In genomic region chr11:129939510-129939909, GRCh38 we compare ENCODE assay signal across 26 cellular contexts. TPM values are rescaled to one million over a fixed set of nuclear protein-coding genes. Genes with fewer than 3 reads are reported as not detected.
DNase-seq lines count a peak whose midpoint lies in the region; ATAC-seq, FAIRE-seq and TF ChIP-seq lines count a peak whose summit lies in the region.
"Had no signal": no experiment of that assay in that cellular context is flagged by ENCODE, and none has a peak within 500 bp of the region (broad histone marks: within the 10 kb centered on the region; RNA-seq: fewer than 3 reads in every experiment).

No MANE protein-coding gene starts in this region.

- no peak overlapping the region for H4K91ac ChIP-seq in H1 (replicated peaks; ENCODE audit: insufficient read length, low read length)

- peaks cover 2% of the 10 kb centered on the region for H3K27me3 Mint-ChIP-seq in GM23338 (ENCODE audit: insufficient read depth, low read depth, poor library complexity)
- H3K27me3 Mint-ChIP-seq: CD4-positive, alpha-beta T cell; CD8-positive, alpha-beta memory T cell had no signal

- no peak for FAIRE-seq in H1 (lab: Jason Lieb, UNC)
- FAIRE-seq: A549, D721Med, GM12891, GM18507 had no signal

- H3K79me1 ChIP-seq in H1 (ENCODE audit: low read depth, low read length): no peaks in the 10 kb centered on the region

- H3K27ac ChIP-seq in GM23338 (ENCODE audit: low read depth) (no peak overlapping the region), Karpas-422 (ENCODE audit: low read length) (peak overlapping the region; percentile 72), OCI-LY7 (ENCODE audit: low read depth, low read length, poor library complexity, severe bottlenecking) (peak overlapping the region; percentile 68), H1 (ENCODE audit: low read depth, low read length) (0 out of 2 replicates have a peak overlapping the region, but pooled peaks have one; percentile 4), right atrium auricular region (no peak overlapping the region)
- H3K27ac ChIP-seq: A549; BLaER1 treated with 17β-estradiol and CSF1 and Interleukin-3, amounts not matched to agents 10 nM and 100 nM had no signal

- no peak overlapping the region for H3K14ac ChIP-seq in H1 (ENCODE audit: insufficient read length)

- H3K27ac Mint-ChIP-seq in GM23338: peak overlapping the region; percentile 28; the same call in 1 of the 2 replicates
- H3K27ac Mint-ChIP-seq: CD14-positive monocyte; CD4-positive, alpha-beta T cell had no signal

- WGBS in H1 (ENCODE audit: extremely low coverage in 1 of 2, insufficient coverage in 1 of 2, insufficient read length in 1 of 2, insufficient replicate concordance in 2 of 2, low coverage in 1 of 2, low lambda C conversion rate in 2 of 2, missing lambda C conversion rate in 1 of 2), 2 experiments: 91% methylated on average over 4 of the region's 4 CpGs; no CpG with 5 or more reads in 1 of the 2 experiments

- H3K9me3 ChIP-seq in Karpas-422 (ENCODE audit: low read length): no peaks in the 10 kb centered on the region
- no peaks in the 10 kb centered on the region for H3K9me3 ChIP-seq in OCI-LY7 (ENCODE audit: low read length)
- no peaks in the 10 kb centered on the region for H3K9me3 ChIP-seq in H1 (ENCODE audit: insufficient read depth in 2 of 2, low read depth in 1 of 2, low read length in 1 of 2)
- no peaks in the 10 kb centered on the region for H3K9me3 ChIP-seq in right atrium auricular region
- H3K9me3 ChIP-seq: A549, BE2C had no signal

- peaks cover 46% of the 10 kb centered on the region for H3K4me1 Mint-ChIP-seq in GM23338
- H3K4me1 Mint-ChIP-seq: CD14-positive monocyte; CD8-positive, alpha-beta memory T cell had no signal

- H3K4ac ChIP-seq in H1 (replicated peaks; ENCODE audit: insufficient read length, low read depth, low read length): no peak overlapping the region

- no peak overlapping the region for H2BK120ac ChIP-seq in H1 (replicated peaks; ENCODE audit: low read depth, low read length)

- H3K4me1 ChIP-seq in GM23338 (ENCODE audit: insufficient read depth): peaks cover 19% of the 10 kb centered on the region
- H3K4me1 ChIP-seq in Karpas-422 (ENCODE audit: low read length): peaks cover 22% of the 10 kb centered on the region
- peaks cover 76% of the 10 kb centered on the region for H3K4me1 ChIP-seq in OCI-LY7 (ENCODE audit: insufficient read depth, low read length, poor library complexity, severe bottlenecking)
- H3K4me1 ChIP-seq in H1 (replicated peaks in 1 of 4; ENCODE audit: control insufficient read depth in 3 of 4, insufficient read depth in 4 of 4, low read length in 3 of 4): peaks cover 0 to 11% (median 6%) of the 10 kb centered on the region in 4 experiments; a peak in 6 of 7 replicates
- H3K4me1 ChIP-seq in right atrium auricular region: no peaks in the 10 kb centered on the region
- H3K4me1 ChIP-seq: A549, BE2C had no signal

- H4K20me1 ChIP-seq in GM23338 (replicated peaks; ENCODE audit: insufficient read depth) (no peaks in the 10 kb centered on the region), Karpas-422 (ENCODE audit: insufficient read depth, low read depth, low read length) (no peaks in the 10 kb centered on the region), OCI-LY7 (ENCODE audit: insufficient read depth, low read length) (no peaks in the 10 kb centered on the region), H1 (replicated peaks in 1 of 2; ENCODE audit: control insufficient read depth in 1 of 2, insufficient read depth in 2 of 2, low read length in 2 of 2) (no peaks in the 10 kb centered on the region)
- H4K20me1 ChIP-seq: BLaER1 treated with 17β-estradiol and CSF1 and Interleukin-3, amounts not matched to agents 10 nM and 100 nM had no signal

- TF ChIP-seq CTCF in GM23338 (conservative IDR thresholded peaks at IDR 0.05; ENCODE audit: low read depth in 2 of 2): no peak
- no peak for TF ChIP-seq CTCF in OCI-LY7 (conservative IDR thresholded peaks at IDR 0.05; ENCODE audit: low read length)
- no peak for TF ChIP-seq CTCF in H1 (IDR thresholded peaks at IDR 0.05; ENCODE audit: control extremely low read depth in 1 of 3, insufficient read depth in 1 of 3, low read depth in 1 of 3, low read length in 3 of 3)
- no peak for TF ChIP-seq CTCF in right atrium auricular region (IDR thresholded peaks at IDR 0.05)

- H4K8ac ChIP-seq in H1 (ENCODE audit: extremely low read depth, insufficient read depth, low read length): no peak overlapping the region

- BruUV-seq in OCI-LY7 (replicated peaks; lab: Mats Ljungman, UMichigan): no TSS peak

- no peak for TF ChIP-seq RAD21 in H1 (IDR thresholded peaks at IDR 0.05 in 1 of 2, conservative IDR thresholded peaks at IDR 0.05 in 1 of 2; ENCODE audit: low read depth in 2 of 2, low read length in 2 of 2)

- ATAC-seq in GM23338 (no peak), HG02885 (IDR thresholded peaks at IDR 0.05; ENCODE audit: poor library complexity, unreplicated experiment) (no peak), HG03175 (IDR thresholded peaks at IDR 0.05; ENCODE audit: unreplicated experiment) (no peak)
- ATAC-seq: A549, HCT116 had no signal

- H3K56ac ChIP-seq in H1 (replicated peaks; ENCODE audit: insufficient read length, low read depth, low read length): no peak overlapping the region

- H3K9me2 ChIP-seq in GM23338 (ENCODE audit: insufficient read depth): peaks cover 3% of the 10 kb centered on the region; the same call in 1 of the 2 replicates
- H3K9me2 ChIP-seq in Karpas-422 (replicated peaks; ENCODE audit: insufficient read depth, low read length): no peaks in the 10 kb centered on the region
- H3K9me2 ChIP-seq in OCI-LY7 (ENCODE audit: insufficient read depth, low read length): no peaks in the 10 kb centered on the region

- H3K36me3 ChIP-seq in GM23338 (ENCODE audit: insufficient read depth) (peaks cover 5% of the 10 kb centered on the region), Karpas-422 (ENCODE audit: insufficient read depth, low read length) (peaks cover 5% of the 10 kb centered on the region; the same call in 1 of the 2 replicates), OCI-LY7 (ENCODE audit: insufficient read depth, low read length) (peaks cover 90% of the 10 kb centered on the region), H1 (ENCODE audit: control insufficient read depth in 2 of 4, insufficient read depth in 4 of 4, low read length in 3 of 4) (peaks cover 0 to 8% (median 6%) of the 10 kb centered on the region in 4 experiments; a peak in 3 of 8 replicates), right atrium auricular region (peaks cover 13% of the 10 kb centered on the region)

- H2AK5ac ChIP-seq in H1 (ENCODE audit: low read depth, low read length): no peak overlapping the region

- no peaks in the 10 kb centered on the region for H3K27me3 ChIP-seq in GM23338 (ENCODE audit: insufficient read depth)
- H3K27me3 ChIP-seq in Karpas-422 (ENCODE audit: low read length): no peaks in the 10 kb centered on the region
- H3K27me3 ChIP-seq in H1 (replicated peaks in 1 of 4; ENCODE audit: control insufficient read depth in 3 of 4, extremely low read depth in 1 of 4, insufficient read depth in 3 of 4, low read length in 3 of 4): no peaks in the 10 kb centered on the region
- no peaks in the 10 kb centered on the region for H3K27me3 ChIP-seq in right atrium auricular region
- H3K27me3 ChIP-seq: BE2C; BLaER1 treated with 17β-estradiol and CSF1 and Interleukin-3, amounts not matched to agents 10 nM and 100 nM had no signal

- H3F3A ChIP-seq in GM23338 (replicated peaks; ENCODE audit: low read depth): no peaks in the 10 kb centered on the region

- no peaks in the 10 kb centered on the region for H3K79me2 ChIP-seq in GM23338 (replicated peaks; ENCODE audit: insufficient read depth)
- H3K79me2 ChIP-seq in Karpas-422 (ENCODE audit: low read length): no peaks in the 10 kb centered on the region
- H3K79me2 ChIP-seq in OCI-LY7 (ENCODE audit: insufficient read depth, low read depth, low read length): peaks cover 69% of the 10 kb centered on the region
- H3K79me2 ChIP-seq in H1 (ENCODE audit: control insufficient read depth in 1 of 2, insufficient read depth in 2 of 2, low read length in 2 of 2): no peaks in the 10 kb centered on the region

- POLR2A ChIA-PET in OCI-LY7 (lab: Charles Lee) (interaction anchor here (0.8 to 3.4 kb wide), 17 partner anchors 9 to 221 kb away, joined by 3 to 19 read pairs (median 4); partner anchors contain the start of gene PRDM10), H1 (lab: Charles Lee; ENCODE audit: partially characterized antibody) (no interaction called here)

- no peak overlapping the region for H3K4me3 ChIP-seq in GM23338
- peak overlapping the region; percentile 15; the same call in 1 of the 2 replicates for H3K4me3 ChIP-seq in Karpas-422 (ENCODE audit: low read length)
- peak overlapping the region; percentile 39 for H3K4me3 ChIP-seq in OCI-LY7 (ENCODE audit: low read depth, low read length, poor library complexity, severe bottlenecking)
- no peak overlapping the region for H3K4me3 ChIP-seq in H1 (ENCODE audit: extremely low read depth in 1 of 4, insufficient read depth in 2 of 4, low read depth in 3 of 4, low read length in 4 of 4)
- H3K4me3 ChIP-seq in right atrium auricular region: no peak overlapping the region
- H3K4me3 ChIP-seq: A549; BLaER1 treated with 17β-estradiol and CSF1 and Interleukin-3, amounts not matched to agents 10 nM and 100 nM had no signal

- TF ChIP-seq EP300 in H1 (IDR thresholded peaks at IDR 0.05; ENCODE audit: borderline replicate concordance in 1 of 2, low read depth in 2 of 2, low read length in 2 of 2): no peak

- CTCF ChIA-PET in OCI-LY7 (lab: Charles Lee; ENCODE audit: unreplicated experiment): interaction anchor here (0.8 to 1.0 kb wide), 3 partner anchors 9 to 193 kb away, joined by 3 to 5 read pairs (median 3); no protein-coding TSS in a partner anchor
- CTCF ChIA-PET in H1 (lab: Charles Lee; ENCODE audit: partially characterized antibody): interaction anchor here (0.8 to 1.6 kb wide), 4 partner anchors 16 to 193 kb away, joined by 3 to 9 read pairs (median 5); no protein-coding TSS in a partner anchor

- H3K9ac ChIP-seq in Karpas-422 (ENCODE audit: low read length) (peak overlapping the region; percentile 33; the same call in 1 of the 2 replicates), H1 (replicated peaks in 1 of 4; ENCODE audit: extremely low read depth in 1 of 4, low read depth in 3 of 4, low read length in 3 of 4) (no peak overlapping the region)
- H3K9ac ChIP-seq: BLaER1 treated with 17β-estradiol and CSF1 and Interleukin-3, amounts not matched to agents 10 nM and 100 nM had no signal

- no peak overlapping the region for H2BK20ac ChIP-seq in H1 (ENCODE audit: low read length)

- no peak overlapping the region for H2BK5ac ChIP-seq in H1 (ENCODE audit: low read depth, low read length)

- no peak overlapping the region for H2BK15ac ChIP-seq in H1 (ENCODE audit: low read length)

- H2AFZ ChIP-seq in GM23338: no peak overlapping the region
- H2AFZ ChIP-seq in Karpas-422 (ENCODE audit: low read length): no peak overlapping the region; the same call in 1 of the 2 replicates
- H2AFZ ChIP-seq in OCI-LY7 (ENCODE audit: low read length): no peak overlapping the region
- no peak overlapping the region for H2AFZ ChIP-seq in H1 (ENCODE audit: low read length)

- intact Hi-C loops in OCI-LY7 (cut with micrococcal nuclease; ENCODE audit: unreplicated experiment): no loop called here

- DNase-seq in GM23338 (ENCODE audit: low spot score) (no peak), Karpas-422 (peak; percentile 60), OCI-LY7 (ENCODE audit: low spot score) (peak; percentile 81), H1 (ENCODE audit: low read depth in 1 of 2, low spot score in 2 of 2) (no peak), right atrium auricular region (ENCODE audit: low spot score) (no peak)
- DNase-seq in activated T-cell treated with anti-CD3 and anti-CD28 coated beads, Interleukin-2, amount 50 U/mL, for 48 hours: no peak
- DNase-seq: 8988T; ACHN; AML-193; BE2C; CD4-positive, alpha-beta T cell; CD8-positive, alpha-beta memory T cell; DMS 273 treated with DMSO at 0.1 percent for 48 hours; DMS79; GF-D8; GOT3; H7 had no signal

- H3K4me2 ChIP-seq in GM23338 (no peak overlapping the region), Karpas-422 (ENCODE audit: low read depth, low read length, poor library complexity, severe bottlenecking) (peak overlapping the region; percentile 60), OCI-LY7 (ENCODE audit: low read length) (peak overlapping the region; percentile 68), H1 (ENCODE audit: insufficient read depth in 1 of 2, low read depth in 2 of 2, low read length in 2 of 2) (no peak overlapping the region)
- H3K4me2 ChIP-seq: A549 had no signal

- H3K23ac ChIP-seq in H1 (ENCODE audit: insufficient read length): no peak overlapping the region

- no peak for TF ChIP-seq POLR2A in H1 (IDR thresholded peaks at IDR 0.05; ENCODE audit: control extremely low read depth in 1 of 2, low read depth in 2 of 2, low read length in 2 of 2)

- no peak overlapping the region for H2BK12ac ChIP-seq in H1 (ENCODE audit: low read depth, low read length)

- no peak overlapping the region for H3K4me3 Mint-ChIP-seq in GM23338
- H3K4me3 Mint-ChIP-seq: CD14-positive monocyte; CD4-positive, alpha-beta T cell; CD8-positive, alpha-beta memory T cell had no signal

- H4K5ac ChIP-seq in H1 (ENCODE audit: insufficient read length, low read depth, low read length): no peak overlapping the region

- peaks cover 11% of the 10 kb centered on the region for H3K36me3 Mint-ChIP-seq in GM23338 (ENCODE audit: low read depth)

- H3K9me3 Mint-ChIP-seq in GM23338: no peaks in the 10 kb centered on the region; the same call in 2 of the 3 replicates
- H3K9me3 Mint-ChIP-seq: CD14-positive monocyte; CD4-positive, alpha-beta T cell; CD8-positive, alpha-beta memory T cell had no signal

- H3K18ac ChIP-seq in H1 (ENCODE audit: extremely low read depth, low read length): no peak overlapping the region

- no peaks in the 10 kb centered on the region for H3K23me2 ChIP-seq in H1 (ENCODE audit: low read depth, low read length)

RNA-seq across cellular contexts. Expression of gene NFRKB, which starts 44.1 kb away (rescaled TPM):
- 28.7 and 44.9 TPM in 2 replicates for total RNA-seq in GM23338 (2014; rRNA removed; shearing (Covaris generic))
- polyA plus RNA-seq in GM23338 (2016; fragmentation: Nextera tagmentation; extraction: Ambion mirVana) (21.7 and 22.4 TPM in 2 replicates), H1 (2011; rRNA removed) (17.0 and 22.2 TPM in 2 replicates)
- total RNA-seq in Karpas-422 (2014; rRNA removed; shearing (Covaris generic); ENCODE audit: low replicate concordance): 9.4 and 26.9 TPM in 2 replicates
- 22.2 and 31.2 TPM in 2 replicates for total RNA-seq in OCI-LY7 (2014; rRNA removed; shearing (Covaris generic))
- total RNA-seq in OCI-LY7 (2022) (35.5 and 36.3 TPM in 2 replicates), right atrium auricular region (10 to 100 TPM; 12.3 to 16.2 TPM)
- 27.9 and 31.0 TPM in 2 replicates for total RNA-seq in H1 (2021; fragmentation: NEBNext Ultra II Directional; extraction: Animal tissue kit (Norgen Biotek cat#: 25700))
- 19.2 TPM for polyA plus RNA-seq in H1 (2011; cell fraction: cytosol; rRNA removed)
- 50.8 TPM for polyA plus RNA-seq in H1 (2011; cell fraction: nucleus; rRNA removed)
- polyA plus RNA-seq in H1 (2012, experiment 1 of 2): 18.0 to 23.0 TPM (median 22.0 TPM) in 4 replicates
- polyA plus RNA-seq in H1 (2012, experiment 2 of 2): 10.1 TPM
- polyA plus RNA-seq in H1 (2013, experiment 1 of 2): 12.8 TPM
- 12.8 TPM for polyA plus RNA-seq in H1 (2013, experiment 2 of 2)
- 22.5 and 27.2 TPM in 2 replicates for polyA minus RNA-seq in H1 (2011; rRNA and poly(A)+ RNA removed)
- 13.9 TPM for polyA minus RNA-seq in H1 (2011; cell fraction: cytosol; rRNA and poly(A)+ RNA removed)
- 29.4 TPM for polyA minus RNA-seq in H1 (2011; cell fraction: nucleus; rRNA and poly(A)+ RNA removed)

Comparison
In these comparisons a context has a peak if more than half of its experiments do, and no peak if none do; other contexts are left out.
1. DNase-seq: peak in Karpas-422 (single experiment) and OCI-LY7 (single experiment); none in GM23338 (single experiment), H1 (0 of 2), activated T-cell treated with anti-CD3 and anti-CD28 coated beads, Interleukin-2, amount 50 U/mL, for 48 hours (0 of 2) and right atrium auricular region (single experiment).
2. H3K27ac ChIP-seq: peak in Karpas-422 (single experiment), OCI-LY7 (single experiment) and H1 (single experiment); none in GM23338 (single experiment) and right atrium auricular region (0 of 2).
3. H3K4me2 ChIP-seq: peak in Karpas-422 (single experiment) and OCI-LY7 (single experiment); none in GM23338 (single experiment) and H1 (0 of 2).
4. H3K4me3 ChIP-seq: peak in Karpas-422 (single experiment) and OCI-LY7 (single experiment); none in GM23338 (single experiment), H1 (0 of 4) and right atrium auricular region (0 of 2).